13 cellular contexts compared by ENCODE assay signal in the genomic region with DNA sequence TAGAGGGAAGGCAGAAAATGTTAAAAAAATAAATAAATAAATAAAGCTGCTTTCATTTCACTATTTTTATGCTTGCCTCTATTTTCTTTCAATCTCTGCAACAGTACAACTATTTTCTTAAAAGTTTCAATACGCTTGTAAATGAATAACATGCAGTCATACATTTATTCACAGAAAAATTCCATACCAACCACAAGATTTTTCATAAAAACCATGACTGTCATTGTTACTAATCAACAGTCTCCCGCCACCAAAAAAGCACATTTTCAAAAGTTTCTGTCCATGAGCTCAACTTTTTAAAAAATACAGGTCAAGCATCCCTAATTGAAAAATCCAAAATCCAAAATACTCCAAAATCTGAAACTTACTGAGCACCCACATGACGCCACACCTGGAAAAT. TPM values are rescaled to one million over a fixed set of nuclear protein-coding genes. Genes with fewer than 3 reads are reported as not detected.
A peak's percentile ranks its signal among the peaks of the same experiment; 100 is the strongest.
DNase-seq lines count a peak whose midpoint lies in the region; ATAC-seq, FAIRE-seq and TF ChIP-seq lines count a peak whose summit lies in the region.
"Had no signal": no experiment of that assay in that cellular context is flagged by ENCODE, and none has a peak within 500 bp of the region (broad histone marks: within the 10 kb centered on the region; RNA-seq: fewer than 3 reads in every experiment).

No MANE protein-coding gene starts in this region.

- peaks cover 10% of the 10 kb centered on the region for H3K4me1 Mint-ChIP-seq in activated naive CD4-positive, alpha-beta T cell treated with anti-CD3 and anti-CD28 coated beads for 36 hours (ENCODE audit: low read depth)

- H4K20me1 ChIP-seq in KMS-11 (ENCODE audit: insufficient read depth) (peaks cover 9% of the 10 kb centered on the region), keratinocyte (ENCODE audit: control insufficient read depth, extremely low read depth, insufficient read depth, low read length) (peaks cover 4% of the 10 kb centered on the region)

- TF ChIP-seq CTCF in AG10803 (conservative IDR thresholded peaks at IDR 0.05; ENCODE audit: low read length), result no peak
- TF ChIP-seq CTCF in KMS-11 (conservative IDR thresholded peaks at IDR 0.05; ENCODE audit: low read depth, low read length), result no peak
- TF ChIP-seq CTCF in keratinocyte (optimal IDR thresholded peaks at IDR 0.05 in 1 of 3, IDR thresholded peaks at IDR 0.05 in 1 of 3, conservative IDR thresholded peaks at IDR 0.05 in 1 of 3; ENCODE audit: extremely low read depth in 1 of 3, insufficient read depth in 2 of 3, low read length in 3 of 3), result no peak

- dilution Hi-C loops in keratinocyte (cut with MboI; ENCODE audit: extremely low pct_ligation_motif_present, low sequenced_read_pairs), result no loop called here

- H3K79me2 ChIP-seq in KMS-11 (ENCODE audit: insufficient read depth, low read depth) (peaks cover 84% of the 10 kb centered on the region), keratinocyte (ENCODE audit: control insufficient read depth, insufficient read depth, low read length) (peaks cover 85% of the 10 kb centered on the region)

- H3K9ac ChIP-seq in KMS-11 (no peak overlapping the region), keratinocyte (ENCODE audit: control insufficient read depth, extremely low read depth, insufficient read depth, low read length) (no peak overlapping the region)

- peak overlapping the region; percentile 58 for H3K4me3 ChIP-seq in AG10803 (ENCODE audit: low read length)
- no peak overlapping the region for H3K4me3 ChIP-seq in KMS-11 (IDR thresholded peaks at IDR 0.05; ENCODE audit: insufficient read depth, low read depth, low read length)
- peak overlapping the region in 1 of 3 experiments; percentile 46 for H3K4me3 ChIP-seq in keratinocyte (ENCODE audit: control insufficient read depth in 2 of 3, extremely low read depth in 1 of 3, insufficient read depth in 2 of 3, low read depth in 1 of 3, low read length in 3 of 3)

- H3K9me3 ChIP-seq in keratinocyte (ENCODE audit: control insufficient read depth, low read depth, low read length), result no peaks in the 10 kb centered on the region

- peak; percentile 17 for ATAC-seq in GM21423 (IDR thresholded peaks at IDR 0.05; ENCODE audit: unreplicated experiment)
- ATAC-seq in GM18502 (IDR thresholded peaks at IDR 0.05; ENCODE audit: poor library complexity, unreplicated experiment), result no peak
- ATAC-seq: natural killer cell had no signal

- H3K4me2 ChIP-seq in KMS-11, result peak overlapping the region; percentile 42
- peak overlapping the region; percentile 82 for H3K4me2 ChIP-seq in keratinocyte (ENCODE audit: control insufficient read depth, extremely low read depth, insufficient read depth, low read depth, low read length)

- H3K9me3 Mint-ChIP-seq in activated naive CD4-positive, alpha-beta T cell treated with anti-CD3 and anti-CD28 coated beads for 36 hours, result no peaks in the 10 kb centered on the region
- H3K9me3 Mint-ChIP-seq: natural killer cell had no signal

- H2AFZ ChIP-seq in KMS-11 (ENCODE audit: low read depth), result no peak overlapping the region
- H2AFZ ChIP-seq in keratinocyte (ENCODE audit: control insufficient read depth, low read length), result no peak overlapping the region

- no peak overlapping the region for H3K4me3 Mint-ChIP-seq in activated naive CD4-positive, alpha-beta T cell treated with anti-CD3 and anti-CD28 coated beads for 36 hours
- H3K4me3 Mint-ChIP-seq: natural killer cell had no signal

- H3K36me3 Mint-ChIP-seq in activated naive CD4-positive, alpha-beta T cell treated with anti-CD3 and anti-CD28 coated beads for 36 hours (ENCODE audit: low read depth), result no peaks in the 10 kb centered on the region
- H3K36me3 Mint-ChIP-seq: natural killer cell had no signal

- no peak overlapping the region for H3K27ac ChIP-seq in KMS-11
- no peak overlapping the region for H3K27ac ChIP-seq in keratinocyte (ENCODE audit: control insufficient read depth, insufficient read depth, low read length)

- peaks cover 45% of the 10 kb centered on the region for H3K27me3 Mint-ChIP-seq in activated naive CD4-positive, alpha-beta T cell treated with anti-CD3 and anti-CD28 coated beads for 36 hours (ENCODE audit: low read depth)

- peaks cover 2% of the 10 kb centered on the region for H3K9me1 ChIP-seq in keratinocyte (ENCODE audit: control insufficient read depth, extremely low read depth, insufficient read depth, low read length)

- H3K27ac Mint-ChIP-seq in activated naive CD4-positive, alpha-beta T cell treated with anti-CD3 and anti-CD28 coated beads for 36 hours, result no peak overlapping the region
- H3K27ac Mint-ChIP-seq: natural killer cell had no signal

- FAIRE-seq in keratinocyte (lab: Jason Lieb, UNC), result no peak

- H3K4me1 ChIP-seq in KMS-11 (ENCODE audit: low read depth, poor library complexity, severe bottlenecking) (peaks cover 54% of the 10 kb centered on the region), keratinocyte (ENCODE audit: control insufficient read depth, extremely low read depth, insufficient read depth, low read length) (peaks cover 30% of the 10 kb centered on the region)

- intact Hi-C loops in activated naive CD4-positive, alpha-beta T cell treated with anti-CD3 and anti-CD28 coated beads for 36 hours (cut with micrococcal nuclease), result loop anchor here (10.0 kb wide), 2 partner anchors 275 to 385 kb away; no protein-coding TSS in a partner anchor

- peak; percentile 26 for DNase-seq in AG10803 (ENCODE audit: low read depth)
- DNase-seq in keratinocyte (ENCODE audit: low read depth, low spot score), result no peak
- DNase-seq in activated naive CD4-positive, alpha-beta T cell treated with anti-CD3 and anti-CD28 coated beads for 36 hours, result no peak
- no peak for DNase-seq in germinal center (ENCODE audit: low spot score)
- DNase-seq in activated CD8-positive, alpha-beta memory T cell treated with anti-CD3 and anti-CD28 coated beads, Interleukin-2, amount 50 U/mL, for 4 hours, result no peak
- DNase-seq: activated CD4-positive, alpha-beta T cell treated with anti-CD3 and anti-CD28 coated beads for 4 hours; activated gamma-delta T cell treated with Interleukin-2 at 50 U/mL for 16 hours; natural killer cell; NCI-H1436; NCI-H774 had no signal

- H3K27me3 ChIP-seq in KMS-11 (ENCODE audit: insufficient read depth, low read depth) (no peaks in the 10 kb centered on the region), keratinocyte (ENCODE audit: control insufficient read depth, extremely low read depth, insufficient read depth, low read length) (no peaks in the 10 kb centered on the region)

- CTCF ChIA-PET in activated naive CD4-positive, alpha-beta T cell treated with anti-CD3 and anti-CD28 coated beads for 36 hours (lab: Charles Lee), result interaction anchor here (0.6 kb wide), 2 partner anchors 362 to 430 kb away, joined by 3 read pairs; no protein-coding TSS in a partner anchor

- H3K36me3 ChIP-seq in KMS-11 (ENCODE audit: insufficient read depth), result no peaks in the 10 kb centered on the region
- H3K36me3 ChIP-seq in keratinocyte (ENCODE audit: control insufficient read depth in 2 of 2, extremely low read depth in 1 of 2, insufficient read depth in 2 of 2, low read length in 2 of 2), result no peaks in the 10 kb centered on the region

RNA-seq across cellular contexts. Expression of gene PARD3, which starts 5.3 kb away (rescaled TPM):
- 34.0 to 58.0 TPM (median 46.4 TPM) in 3 replicates for polyA plus RNA-seq in keratinocyte
- polyA plus RNA-seq in keratinocyte (2011; ENCODE audit: low read depth), result 76.3 TPM
- 34.9 and 48.6 TPM in 2 replicates for polyA plus RNA-seq in keratinocyte (2011; cell fraction: cytosol; rRNA removed)
- 37.7 and 42.4 TPM in 2 replicates for polyA plus RNA-seq in keratinocyte (2011; cell fraction: nucleus; rRNA removed)
- polyA plus RNA-seq in keratinocyte (2012; ENCODE audit: low replicate concordance), result 32.6 and 38.9 TPM in 2 replicates
- 35.6 to 90.2 TPM (median 58.4 TPM) in 3 replicates for polyA minus RNA-seq in keratinocyte
- 48.2 TPM for polyA minus RNA-seq in keratinocyte (2011; cell fraction: cytosol; rRNA and poly(A)+ RNA removed)
- polyA minus RNA-seq in keratinocyte (2011; cell fraction: nucleus; rRNA and poly(A)+ RNA removed), result 41.0 and 75.0 TPM in 2 replicates
- total RNA-seq in activated naive CD4-positive, alpha-beta T cell treated with anti-CD3 and anti-CD28 coated beads for 36 hours, result 1 to 10 TPM; 3.6 to 4.0 TPM
